ENCODE assay signal across 13 cellular contexts in genomic region chr6:72724545-72724944, GRCh38.
DNase-seq lines count a peak whose midpoint lies in the region; ATAC-seq and TF ChIP-seq lines count a peak whose summit lies in the region.
"Had no signal": no experiment of that assay in that cellular context is flagged by ENCODE, and none has a peak within 500 bp of the region (broad histone marks: within the 10 kb centered on the region; RNA-seq: fewer than 3 reads in every experiment).

No MANE protein-coding gene starts in this region.

- H3K27me3 ChIP-seq in mammary epithelial cell (ENCODE audit: insufficient read depth, low read length) = no peaks in the 10 kb centered on the region
- H3K27me3 ChIP-seq: gastroesophageal sphincter had no signal

- in situ Hi-C loops in mammary epithelial cell (cut with MboI; ENCODE audit: low sequenced_read_pairs in 2 of 2) = no loop called here

- H3K4me1 Mint-ChIP-seq in type B pancreatic cell (ENCODE audit: unreplicated experiment) = no peaks in the 10 kb centered on the region

- no peak overlapping the region for H3K4me2 ChIP-seq in mammary epithelial cell (ENCODE audit: insufficient read depth, low read depth, low read length)

- H3K4me3 Mint-ChIP-seq in type B pancreatic cell = no peak overlapping the region
- H3K4me3 Mint-ChIP-seq: naive thymus-derived CD4-positive, alpha-beta T cell had no signal

- H3K36me3 Mint-ChIP-seq in type B pancreatic cell = no peaks in the 10 kb centered on the region

- no peaks in the 10 kb centered on the region for H3K36me3 ChIP-seq in mammary epithelial cell (ENCODE audit: insufficient read depth, low read length)
- H3K36me3 ChIP-seq: gastroesophageal sphincter had no signal

- no TSS peak for BruUV-seq in mammary epithelial cell (replicated peaks; lab: Mats Ljungman, UMichigan)

- H4K20me1 ChIP-seq in mammary epithelial cell (ENCODE audit: insufficient read depth, low read length) = no peaks in the 10 kb centered on the region

- dilution Hi-C loops in mammary epithelial cell (cut with HindIII; ENCODE audit: low sequenced_read_pairs) = no loop called here

- CTCF ChIA-PET in mammary epithelial cell (lab: Charles Lee; ENCODE audit: low non-redundant PET) = no interaction called here

- intact Hi-C loops in mammary epithelial cell (cut with micrococcal nuclease) = no loop called here

- peaks cover 4% of the 10 kb centered on the region for H3K27me3 Mint-ChIP-seq in type B pancreatic cell
- H3K27me3 Mint-ChIP-seq: naive thymus-derived CD4-positive, alpha-beta T cell had no signal

- H3K9me3 Mint-ChIP-seq in type B pancreatic cell = peaks cover 5% of the 10 kb centered on the region

- 69% methylated on average over 2 of the region's 2 CpGs for WGBS in mammary epithelial cell (ENCODE audit: low coverage, missing lambda C conversion rate)

- no peak for TF ChIP-seq CTCF in GM12865 (IDR thresholded peaks at IDR 0.05; ENCODE audit: insufficient read depth, low read depth, low read length, missing control alignments)
- no peak for TF ChIP-seq CTCF in GM20000 (IDR thresholded peaks at IDR 0.05; ENCODE audit: extremely low read depth, missing control alignments)
- TF ChIP-seq CTCF in type B pancreatic cell (conservative IDR thresholded peaks at IDR 0.05) = no peak
- no peak for TF ChIP-seq CTCF in mammary epithelial cell (conservative IDR thresholded peaks at IDR 0.05 in 1 of 2, IDR thresholded peaks at IDR 0.05 in 1 of 2; ENCODE audit: extremely low read depth in 1 of 2, insufficient read depth in 1 of 2, low read depth in 1 of 2, low read length in 2 of 2)

- peak; percentile 92 for ATAC-seq in HG03066 (IDR thresholded peaks at IDR 0.05; ENCODE audit: low read depth, unreplicated experiment)
- ATAC-seq: gastroesophageal sphincter; naive thymus-derived CD4-positive, alpha-beta T cell had no signal

- no peak overlapping the region for H3K9ac ChIP-seq in mammary epithelial cell (ENCODE audit: insufficient read depth, low read length)

- no peaks in the 10 kb centered on the region for H3K9me3 ChIP-seq in mammary epithelial cell (replicated peaks; ENCODE audit: insufficient read depth, low read length)

- H3K27ac Mint-ChIP-seq in type B pancreatic cell = no peak overlapping the region
- H3K27ac Mint-ChIP-seq: naive thymus-derived CD4-positive, alpha-beta T cell had no signal

- H3K4me3 ChIP-seq in GM12865 (ENCODE audit: low read depth, low read length) (no peak overlapping the region), mammary epithelial cell (replicated peaks in 1 of 3; ENCODE audit: insufficient read depth in 1 of 3, low read depth in 2 of 3, low read length in 3 of 3) (no peak overlapping the region)
- H3K4me3 ChIP-seq: gastroesophageal sphincter had no signal

- H3K4me1 ChIP-seq in mammary epithelial cell (ENCODE audit: insufficient read depth, low read length) = no peaks in the 10 kb centered on the region
- H3K4me1 ChIP-seq: gastroesophageal sphincter had no signal

- H3K27ac ChIP-seq in mammary epithelial cell (ENCODE audit: insufficient read depth, low read depth, low read length) = no peak overlapping the region
- H3K27ac ChIP-seq: gastroesophageal sphincter, VCaP had no signal

- H3K79me2 ChIP-seq in mammary epithelial cell (ENCODE audit: insufficient read depth, low read length) = peaks cover 9% of the 10 kb centered on the region

- peak; percentile 72 for DNase-seq in GM12865 (ENCODE audit: low read depth)
- DNase-seq in GM20000 (ENCODE audit: low spot score) = peak; percentile 24
- DNase-seq in astrocyte of the hippocampus (ENCODE audit: low read depth, low spot score) = peak; percentile 72
- no peak for DNase-seq in type B pancreatic cell (ENCODE audit: extremely low spot score, unreplicated experiment)
- no peak for DNase-seq in NCI-H345 treated with DMSO at 0.1 percent for 48 hours (lab: John Stamatoyannopoulos, UW; ENCODE audit: unreplicated experiment)
- DNase-seq in mammary epithelial cell = no peak
- no peak for DNase-seq in cerebellar cortex (ENCODE audit: low spot score)
- DNase-seq: aorta; naive thymus-derived CD4-positive, alpha-beta T cell; NCI-H526 treated with DMSO at 0.1 percent for 48 hours had no signal

- no peak overlapping the region for H2AFZ ChIP-seq in mammary epithelial cell (ENCODE audit: low read depth, low read length)

Comparison
In these comparisons a context has a peak if more than half of its experiments do, and no peak if none do; other contexts are left out.
1. DNase-seq: peak in GM12865 (single experiment), GM20000 (single experiment) and astrocyte of the hippocampus (single experiment); none in type B pancreatic cell (single experiment), NCI-H345 treated with DMSO at 0.1 percent for 48 hours (single experiment), mammary epithelial cell (single experiment) and cerebellar cortex (single experiment).